7 cellular contexts compared by ENCODE assay signal in the genomic region with DNA sequence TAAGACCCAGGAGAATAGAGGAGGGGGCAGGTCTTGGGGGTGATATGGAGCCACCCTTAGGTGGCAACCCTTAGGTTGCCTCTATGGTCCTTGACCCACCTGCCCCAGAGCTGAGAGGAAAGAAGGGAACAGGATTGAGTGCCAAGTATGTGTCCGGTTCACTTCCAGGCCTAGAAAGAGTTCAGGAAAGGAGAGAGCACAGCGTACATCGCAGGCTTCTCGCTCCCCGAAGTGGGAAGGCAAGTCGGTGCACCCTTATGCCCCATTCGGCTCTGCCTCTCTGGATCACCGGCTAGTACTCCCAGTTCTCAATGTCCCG. TPM values are rescaled to one million over a fixed set of nuclear protein-coding genes. Genes with fewer than 3 reads are reported as not detected.
DNase-seq lines count a peak whose midpoint lies in the region; ATAC-seq and TF ChIP-seq lines count a peak whose summit lies in the region.
"Had no signal": no experiment of that assay in that cellular context is flagged by ENCODE, and none has a peak within 500 bp of the region (broad histone marks: within the 10 kb centered on the region; RNA-seq: fewer than 3 reads in every experiment).

No MANE protein-coding gene starts in this region.

- H3K27ac ChIP-seq in cardiac muscle cell (no peak overlapping the region), iPS DF 6.9 (ENCODE audit: low read length) (no peak overlapping the region), upper lobe of left lung (peak overlapping the region in 3 of 4 donors; percentile 50 to 82 (median 71))

- DNase-seq in cardiac muscle cell (ENCODE audit: low read depth in 1 of 2, low spot score in 1 of 2) (no peak), Right ventricle myocardium inferior (ENCODE audit: missing footprints) (no peak), iPS DF 6.9 (ENCODE audit: low read depth, low spot score) (no peak), upper lobe of left lung (no peak), NCI-H2107 (lab: John Stamatoyannopoulos, UW) (no peak), GF-D8 (lab: John Stamatoyannopoulos, UW) (no peak)

- H3K4me3 ChIP-seq in cardiac muscle cell: peak overlapping the region; percentile 30
- peak overlapping the region; percentile 40; the same call in 1 of the 2 replicates for H3K4me3 ChIP-seq in iPS DF 6.9 (ENCODE audit: low read length)
- peak overlapping the region in 3 of 4 donors; percentile 42 to 53 (median 50) for H3K4me3 ChIP-seq in upper lobe of left lung

- TF ChIP-seq EP300 in upper lobe of left lung (IDR thresholded peaks at IDR 0.05): no peak

- WGBS in iPS DF 6.9 (ENCODE audit: insufficient coverage, insufficient read length): no CpG with 5 or more reads among the region's 9 CpGs
- WGBS in upper lobe of left lung, 2 donors: 38 to 62% methylated on average over 9 of the region's 9 CpGs

- H3K27me3 ChIP-seq in cardiac muscle cell (peaks cover 53% of the 10 kb centered on the region), iPS DF 6.9 (ENCODE audit: control insufficient read depth, insufficient read depth, low read length) (peaks cover 68% of the 10 kb centered on the region), upper lobe of left lung (peaks cover 0 to 52% (median 8%) of the 10 kb centered on the region in 4 donors)

- ATAC-seq in Right ventricle myocardium inferior: no peak
- ATAC-seq in upper lobe of left lung (ENCODE audit: low FRiP score in 2 of 2): peak in 1 of 2 donors; percentile 4

- H3K36me3 ChIP-seq in cardiac muscle cell (no peaks in the 10 kb centered on the region), iPS DF 6.9 (ENCODE audit: control insufficient read depth, insufficient read depth, low read length) (no peaks in the 10 kb centered on the region), upper lobe of left lung (peaks cover 0 to 13% (median 0%) of the 10 kb centered on the region in 4 donors)

- H3K9me3 ChIP-seq in cardiac muscle cell (ENCODE audit: low read depth) (no peaks in the 10 kb centered on the region), iPS DF 6.9 (ENCODE audit: control insufficient read depth, insufficient read depth, low read length) (no peaks in the 10 kb centered on the region), upper lobe of left lung (no peaks in the 10 kb centered on the region)

- peaks cover 22% of the 10 kb centered on the region for H3K4me1 ChIP-seq in cardiac muscle cell (ENCODE audit: low read depth)
- peaks cover 2% of the 10 kb centered on the region; the same call in 1 of the 2 replicates for H3K4me1 ChIP-seq in iPS DF 6.9 (ENCODE audit: control insufficient read depth, insufficient read depth, low read length)
- H3K4me1 ChIP-seq in upper lobe of left lung: peaks cover 28 to 42% (median 34%) of the 10 kb centered on the region in 4 donors

- no peak for TF ChIP-seq POLR2A in upper lobe of left lung (IDR thresholded peaks at IDR 0.05)

- no peak for TF ChIP-seq CTCF in cardiac muscle cell (IDR thresholded peaks at IDR 0.05; ENCODE audit: low read depth, low read length)
- TF ChIP-seq CTCF in upper lobe of left lung (IDR thresholded peaks at IDR 0.05): no peak

- intact Hi-C loops in Right ventricle myocardium inferior (cut with DNase I): no loop called here

RNA-seq across cellular contexts. Expression of a gene that starts 0.6 kb away (rescaled TPM):
- 5.8 and 6.3 TPM in 2 replicates for total RNA-seq in cardiac muscle cell
- 4.6 and 5.0 TPM in 2 replicates for polyA plus RNA-seq in cardiac muscle cell
- 0.19 TPM for total RNA-seq in Right ventricle myocardium inferior
- total RNA-seq in upper lobe of left lung: 1 to 10 TPM in 5 of 6 donors, under 1 TPM in 1; 0.76 to 6.4 (median 2.4) TPM

RNA-seq across cellular contexts. Expression of a gene that starts 9.3 kb away (rescaled TPM):
- total RNA-seq in cardiac muscle cell (101 and 149 TPM in 2 replicates), Right ventricle myocardium inferior (27.0 TPM), upper lobe of left lung (10 to 100 TPM; 24.4 to 73.3 (median 34.8) TPM)
- polyA plus RNA-seq in cardiac muscle cell: 139 and 179 TPM in 2 replicates

RNA-seq across cellular contexts. Expression of a gene that starts 18.9 kb away (rescaled TPM):
- total RNA-seq in cardiac muscle cell (0.46 TPM in 1 of 2 replicates, not detected in the other), Right ventricle myocardium inferior (0.30 TPM), upper lobe of left lung (10 to 100 TPM in 1 of 6 donors, 1 to 10 TPM in 4, under 1 TPM in 1; 0.49 to 23.5 (median 9.1) TPM)
- 1.9 and 2.5 TPM in 2 replicates for polyA plus RNA-seq in cardiac muscle cell
- total RNA-seq: lung microvascular endothelial cell had no signal

RNA-seq across cellular contexts. Expression of a gene that starts 19.0 kb away (rescaled TPM):
- total RNA-seq in cardiac muscle cell (79.1 and 87.1 TPM in 2 replicates), Right ventricle myocardium inferior (54.9 TPM), upper lobe of left lung (10 to 100 TPM; 23.1 to 44.2 (median 28.6) TPM)
- 70.0 and 108 TPM in 2 replicates for polyA plus RNA-seq in cardiac muscle cell

RNA-seq across cellular contexts. Expression of a gene that starts 28.7 kb away (rescaled TPM):
- 12.2 and 20.5 TPM in 2 replicates for total RNA-seq in cardiac muscle cell
- 12.1 and 18.0 TPM in 2 replicates for polyA plus RNA-seq in cardiac muscle cell
- total RNA-seq in Right ventricle myocardium inferior: 5.4 TPM
- total RNA-seq in upper lobe of left lung: 10 to 100 TPM; 10.7 to 44.0 (median 19.3) TPM

Comparison
In these comparisons a context has a peak if more than half of its experiments do, and no peak if none do; other contexts are left out.
1. H3K27ac ChIP-seq: peak in upper lobe of left lung (3 of 4); none in cardiac muscle cell (single experiment) and iPS DF 6.9 (single experiment).
2. Peak in every context shown above with its lines, with median percentiles within 50 percentile points of each other: H3K4me3 ChIP-seq.